In the genomic region with DNA sequence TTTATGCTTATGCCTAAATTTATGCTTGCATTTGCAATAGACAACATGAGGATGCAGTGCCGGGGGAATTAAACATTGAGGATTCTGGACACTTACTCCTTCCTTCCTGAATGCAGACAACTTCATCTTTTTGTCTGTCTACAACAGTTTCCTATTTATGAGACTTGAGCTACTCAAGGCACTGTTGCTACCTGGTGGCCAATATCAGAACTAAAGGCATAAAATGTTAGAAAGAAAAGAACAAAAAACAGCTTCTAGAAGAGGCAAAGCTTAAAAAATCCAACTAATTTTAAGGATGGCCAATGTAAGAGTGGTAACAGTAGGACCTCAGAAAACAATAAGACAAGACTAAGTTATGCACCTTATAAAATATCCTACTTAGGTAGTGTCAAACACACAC, we compare ENCODE assay signal across 22 cellular contexts.
DNase-seq lines count a peak whose midpoint lies in the region; ATAC-seq and TF ChIP-seq lines count a peak whose summit lies in the region.
"Had no signal": no experiment of that assay in that cellular context is flagged by ENCODE, and none has a peak within 500 bp of the region (broad histone marks: within the 10 kb centered on the region; RNA-seq: fewer than 3 reads in every experiment).

No MANE protein-coding gene starts in this region.

- no peak overlapping the region for H3K4me3 Mint-ChIP-seq in endothelial cell (ENCODE audit: unreplicated experiment)
- no peak overlapping the region for H3K4me3 Mint-ChIP-seq in neural crest cell
- H3K4me3 Mint-ChIP-seq: activated CD8-positive, alpha-beta T cell treated with anti-CD3 and anti-CD28 coated beads, Interleukin-2, amount 10 ng/mL, durations not matched to agents 7 days and 5 days; activated naive CD8-positive, alpha-beta T cell; activated T-cell treated with anti-CD3 and anti-CD28 coated beads, Interleukin-2, amount 50 U/mL, for 72 hours; central memory CD8-positive, alpha-beta T cell; naive B cell; stimulated activated effector memory CD8-positive, alpha-beta T cell treated with anti-CD3 and anti-CD28 coated beads, Interleukin-12 subunit alpha, Interleukin-12 subunit beta, amount 100 ng/mL, for 72 hours; WTC11 had no signal

- H3K27ac Mint-ChIP-seq in endothelial cell (ENCODE audit: unreplicated experiment) (no peak overlapping the region), neural crest cell (ENCODE audit: unreplicated experiment) (no peak overlapping the region)
- H3K27ac Mint-ChIP-seq: activated CD8-positive, alpha-beta T cell treated with anti-CD3 and anti-CD28 coated beads, Interleukin-2, amount 10 ng/mL, durations not matched to agents 7 days and 5 days; activated naive CD8-positive, alpha-beta T cell; activated T-cell treated with anti-CD3 and anti-CD28 coated beads, Interleukin-2, amount 50 U/mL, for 72 hours; naive B cell; stimulated activated effector memory CD8-positive, alpha-beta T cell treated with anti-CD3 and anti-CD28 coated beads, Interleukin-12 subunit alpha, Interleukin-12 subunit beta, amount 100 ng/mL, for 72 hours; WTC11 had no signal

- H3K36me3 ChIP-seq in lower lobe of right lung: no peaks in the 10 kb centered on the region
- H3K36me3 ChIP-seq: HAP-1, tibial artery had no signal

- ATAC-seq in stimulated activated naive CD8-positive, alpha-beta T cell treated with anti-CD3 and anti-CD28 coated beads, Interleukin-15, Interleukin-2, amounts not matched to agents 100 U/mL and 50 U/mL, for 24 hours: no peak
- ATAC-seq in lower lobe of right lung: no peak
- ATAC-seq: activated CD8-positive, alpha-beta T cell treated with anti-CD3 and anti-CD28 coated beads, Interleukin-2, amount 10 ng/mL, durations not matched to agents 7 days and 5 days; activated T-cell treated with anti-CD3 and anti-CD28 coated beads, Interleukin-2, amount 50 U/mL, for 72 hours; Panc1; stimulated activated effector memory CD8-positive, alpha-beta T cell treated with anti-CD3 and anti-CD28 coated beads, Interleukin-12 subunit alpha, Interleukin-12 subunit beta, amount 100 ng/mL, for 72 hours; WTC11 had no signal

- H3K4me1 Mint-ChIP-seq in endothelial cell (ENCODE audit: unreplicated experiment) (no peaks in the 10 kb centered on the region), neural crest cell (no peaks in the 10 kb centered on the region)
- H3K4me1 Mint-ChIP-seq: central memory CD8-positive, alpha-beta T cell; naive B cell; stimulated activated effector memory CD8-positive, alpha-beta T cell treated with anti-CD3 and anti-CD28 coated beads, Interleukin-12 subunit alpha, Interleukin-12 subunit beta, amount 100 ng/mL, for 72 hours had no signal

- H3K27me3 ChIP-seq in lower lobe of right lung (ENCODE audit: low read depth): no peaks in the 10 kb centered on the region
- H3K27me3 ChIP-seq: tibial artery had no signal

- H3K9me3 Mint-ChIP-seq in endothelial cell (ENCODE audit: unreplicated experiment): no peaks in the 10 kb centered on the region
- peaks cover 3% of the 10 kb centered on the region for H3K9me3 Mint-ChIP-seq in neural crest cell

- H3K4me1 ChIP-seq in lower lobe of right lung: no peaks in the 10 kb centered on the region
- H3K4me1 ChIP-seq: HAP-1, tibial artery had no signal

- no peak overlapping the region for H3K27ac ChIP-seq in lower lobe of right lung
- H3K27ac ChIP-seq: tibial artery had no signal

- in situ Hi-C loops in SK-MEL-5 (cut with HindIII; ENCODE audit: low pct_unique_long_range_greater_than_20kb, low sequenced_read_pairs): no loop called here

- intact Hi-C loops in lower lobe of right lung (cut with DNase I): no loop called here

- no peak overlapping the region for H3K4me3 ChIP-seq in lower lobe of right lung
- H3K4me3 ChIP-seq: HAP-1, tibial artery had no signal

- no peaks in the 10 kb centered on the region for H3K36me3 Mint-ChIP-seq in endothelial cell (ENCODE audit: low read depth, unreplicated experiment)
- H3K36me3 Mint-ChIP-seq in neural crest cell (ENCODE audit: low read depth): peaks cover under 1% of the 10 kb centered on the region
- H3K36me3 Mint-ChIP-seq: activated naive CD8-positive, alpha-beta T cell; naive B cell; stimulated activated effector memory CD8-positive, alpha-beta T cell treated with anti-CD3 and anti-CD28 coated beads, Interleukin-12 subunit alpha, Interleukin-12 subunit beta, amount 100 ng/mL, for 72 hours; WTC11 had no signal

- DNase-seq in ELR (ENCODE audit: low read depth) (peak; percentile 19), SK-MEL-5 (ENCODE audit: low read depth, low spot score) (peak; percentile 41), endothelial cell (ENCODE audit: low spot score) (no peak), neural crest cell (ENCODE audit: low read depth, low spot score) (no peak), lower lobe of right lung (no peak), hepatic stellate cell (ENCODE audit: low spot score) (no peak), NCI-H524 treated with DMSO at 0.1 percent for 48 hours (lab: John Stamatoyannopoulos, UW) (no peak)
- DNase-seq in stimulated activated naive CD8-positive, alpha-beta T cell treated with anti-CD3 and anti-CD28 coated beads, Interleukin-15, Interleukin-2, amounts not matched to agents 100 U/mL and 50 U/mL, for 24 hours: no peak
- DNase-seq: activated CD8-positive, alpha-beta T cell treated with anti-CD3 and anti-CD28 coated beads, Interleukin-2, amount 10 ng/mL, durations not matched to agents 7 days and 5 days; activated T-cell treated with anti-CD3 and anti-CD28 coated beads, Interleukin-2, amount 50 U/mL, for 72 hours; C1 segment of cervical spinal cord; Karpas-422; naive B cell; stimulated activated CD4-positive, alpha-beta T cell treated with anti-CD3 and anti-CD28 coated beads, Interleukin-12 subunit alpha, Interleukin-12 subunit beta, amount 100 ng/mL, for 4 hours; T-helper 1 cell; tibial artery had no signal

- no peaks in the 10 kb centered on the region for H3K9me3 ChIP-seq in lower lobe of right lung
- H3K9me3 ChIP-seq: HAP-1, tibial artery had no signal

- H3K27me3 Mint-ChIP-seq in endothelial cell (ENCODE audit: unreplicated experiment) (no peaks in the 10 kb centered on the region), neural crest cell (ENCODE audit: low read depth) (no peaks in the 10 kb centered on the region)
- H3K27me3 Mint-ChIP-seq: central memory CD8-positive, alpha-beta T cell; naive B cell had no signal

- TF ChIP-seq CTCF in endothelial cell (IDR thresholded peaks at IDR 0.05; ENCODE audit: unreplicated experiment): peak; percentile 38
- peak; percentile 47 for TF ChIP-seq CTCF in neural crest cell (conservative IDR thresholded peaks at IDR 0.05)
- TF ChIP-seq CTCF in lower lobe of right lung (IDR thresholded peaks at IDR 0.05): no peak

Comparison
In these comparisons a context has a peak if more than half of its experiments do, and no peak if none do; other contexts are left out.
1. DNase-seq: peak in ELR (single experiment) and SK-MEL-5 (single experiment); none in endothelial cell (single experiment), neural crest cell (single experiment), stimulated activated naive CD8-positive, alpha-beta T cell treated with anti-CD3 and anti-CD28 coated beads, Interleukin-15, Interleukin-2, amounts not matched to agents 100 U/mL and 50 U/mL, for 24 hours (single experiment), lower lobe of right lung (single experiment), hepatic stellate cell (single experiment) and NCI-H524 treated with DMSO at 0.1 percent for 48 hours (single experiment).